In the genomic region with DNA sequence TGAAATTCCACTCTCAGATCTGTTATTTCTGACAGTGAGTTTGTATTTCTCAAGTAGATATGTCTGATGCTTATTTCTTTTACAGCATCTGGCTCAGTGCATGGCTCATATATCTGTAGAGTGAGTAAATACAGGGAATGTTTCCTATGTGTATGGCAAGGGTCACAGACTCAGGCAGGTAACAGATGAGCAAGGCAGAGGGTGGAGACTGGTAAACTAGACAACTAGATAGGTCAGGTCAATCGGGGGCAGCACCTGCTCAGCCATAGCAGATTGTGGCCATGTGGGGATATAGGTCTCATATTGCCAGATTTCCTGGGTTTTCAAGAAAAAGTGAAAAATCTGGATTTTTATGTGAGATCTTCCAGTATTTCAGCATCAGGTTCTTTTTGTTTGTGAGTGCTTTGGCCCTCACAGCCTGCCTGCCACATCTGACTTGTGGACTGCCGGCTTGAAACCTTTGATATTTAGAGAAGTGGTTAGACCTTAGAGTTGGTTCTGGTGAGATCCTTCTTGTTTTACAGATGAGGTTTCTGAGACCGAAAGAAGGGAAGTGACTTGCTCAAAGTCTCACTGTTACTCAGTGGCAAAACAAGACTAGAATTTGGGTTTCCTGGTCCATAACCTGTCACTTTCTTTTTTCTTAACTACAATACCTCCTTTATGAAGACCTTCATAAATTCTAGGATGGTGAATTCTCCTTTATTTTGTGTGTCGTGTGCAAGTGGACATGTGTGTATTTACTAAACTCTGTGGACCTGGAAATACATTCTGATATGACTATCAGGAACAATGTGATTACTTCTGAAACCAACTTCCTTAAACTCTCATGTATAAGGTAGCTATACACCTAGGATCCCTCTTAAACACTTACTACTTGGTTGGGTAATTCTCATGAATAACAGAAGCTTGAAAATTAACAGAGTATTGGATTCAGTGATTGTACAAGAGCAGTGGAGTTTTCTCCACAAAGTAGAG, we compare ENCODE assay signal across 11 cellular contexts. TPM values are rescaled to one million over a fixed set of nuclear protein-coding genes. Genes with fewer than 3 reads are reported as not detected.
DNase-seq lines count a peak whose midpoint lies in the region; ATAC-seq and TF ChIP-seq lines count a peak whose summit lies in the region.
"Had no signal": no experiment of that assay in that cellular context is flagged by ENCODE, and none has a peak within 500 bp of the region (broad histone marks: within the 10 kb centered on the region; RNA-seq: fewer than 3 reads in every experiment).

No MANE protein-coding gene starts in this region.

- H3K27me3 ChIP-seq in breast epithelium, result no peaks in the 10 kb centered on the region

- H3K36me3 ChIP-seq in breast epithelium, result no peaks in the 10 kb centered on the region

- no peaks in the 10 kb centered on the region for H3K27me3 Mint-ChIP-seq in activated T-helper 17 cell treated with anti-CD3 and anti-CD28 coated beads, Interleukin-2, amount 50 U/mL, for 72 hours
- H3K27me3 Mint-ChIP-seq in Calu3 (ENCODE audit: unreplicated experiment), result no peaks in the 10 kb centered on the region
- H3K27me3 Mint-ChIP-seq: brain had no signal

- peak overlapping the region; percentile 37 for H3K4me3 Mint-ChIP-seq in activated T-helper 17 cell treated with anti-CD3 and anti-CD28 coated beads, Interleukin-2, amount 50 U/mL, for 72 hours
- no peak overlapping the region for H3K4me3 Mint-ChIP-seq in Calu3 (ENCODE audit: low read depth, unreplicated experiment)
- H3K4me3 Mint-ChIP-seq: brain had no signal

- H3K9me3 Mint-ChIP-seq in activated T-helper 17 cell treated with anti-CD3 and anti-CD28 coated beads, Interleukin-2, amount 50 U/mL, for 72 hours, result no peaks in the 10 kb centered on the region
- H3K9me3 Mint-ChIP-seq in Calu3 (ENCODE audit: low read depth, unreplicated experiment), result no peaks in the 10 kb centered on the region
- H3K9me3 Mint-ChIP-seq: brain had no signal

- peaks cover 19% of the 10 kb centered on the region for H3K36me3 Mint-ChIP-seq in activated T-helper 17 cell treated with anti-CD3 and anti-CD28 coated beads, Interleukin-2, amount 50 U/mL, for 72 hours (ENCODE audit: low read depth)
- no peaks in the 10 kb centered on the region for H3K36me3 Mint-ChIP-seq in Calu3 (ENCODE audit: insufficient read depth, unreplicated experiment)

- peak overlapping the region; percentile 61 for H3K27ac Mint-ChIP-seq in activated T-helper 17 cell treated with anti-CD3 and anti-CD28 coated beads, Interleukin-2, amount 50 U/mL, for 72 hours
- H3K27ac Mint-ChIP-seq in Calu3 (ENCODE audit: unreplicated experiment), result no peak overlapping the region

- peaks cover 33% of the 10 kb centered on the region for H3K4me1 Mint-ChIP-seq in activated T-helper 17 cell treated with anti-CD3 and anti-CD28 coated beads, Interleukin-2, amount 50 U/mL, for 72 hours
- H3K4me1 Mint-ChIP-seq in Calu3 (ENCODE audit: low read depth, unreplicated experiment), result no peaks in the 10 kb centered on the region

- no peak for TF ChIP-seq POLR2A in breast epithelium (IDR thresholded peaks at IDR 0.05)

- no peaks in the 10 kb centered on the region for H3K9me3 ChIP-seq in breast epithelium

- TF ChIP-seq CTCF in GM10248 (IDR thresholded peaks at IDR 0.05; ENCODE audit: control extremely low read depth, extremely low read depth, low read depth, missing control alignments) (no peak), breast epithelium (IDR thresholded peaks at IDR 0.05) (no peak), Calu3 (IDR thresholded peaks at IDR 0.05; ENCODE audit: unreplicated experiment) (no peak)

- H3K4me3 ChIP-seq in breast epithelium, result no peak overlapping the region

- intact Hi-C loops in breast epithelium (cut with DNase I; ENCODE audit: low total_unique reads), result no loop called here
- intact Hi-C loops in Calu3 (cut with micrococcal nuclease; ENCODE audit: unreplicated experiment), result no loop called here
- intact Hi-C loops in posterior cingulate gyrus (cut with DNase I), result no loop called here

- DNase-seq in GM10248 (ENCODE audit: extremely low spot score) (peak; percentile 57), breast epithelium (ENCODE audit: low spot score in 2 of 2) (no peak), Calu3 (no peak), DMS153 (lab: John Stamatoyannopoulos, UW) (no peak), posterior cingulate gyrus (no peak)
- DNase-seq: NK-92 treated with Interleukin-12 subunit alpha and Interleukin-12 subunit beta, amount 100 ng/mL, for 24 hours had no signal

- ATAC-seq in GM19468 (IDR thresholded peaks at IDR 0.05; ENCODE audit: extremely low read depth, unreplicated experiment) (peak; percentile 19), HG03432 (IDR thresholded peaks at IDR 0.05; ENCODE audit: unreplicated experiment) (peak; percentile 81)
- ATAC-seq in activated T-helper 17 cell treated with anti-CD3 and anti-CD28 coated beads, Interleukin-2, amount 50 U/mL, for 72 hours (replicated peaks), result peak; percentile 83
- ATAC-seq: left lobe of liver had no signal

- CTCF ChIA-PET in GM10248 (lab: Yijun Ruan, JAX), result interaction anchor here (0.7 to 7.1 kb wide), 4 partner anchors 12 to 230 kb away, joined by 3 to 66 read pairs (median 4); partner anchors contain the start of gene LTBP2
- CTCF ChIA-PET in Calu3 (lab: Charles Lee), result no interaction called here

- POLR2A ChIA-PET in GM10248 (lab: Yijun Ruan, JAX), result no interaction called here

- H3K27ac ChIP-seq in breast epithelium, result no peak overlapping the region

- no TSS peak for BruUV-seq in Calu3 (replicated peaks; lab: Mats Ljungman, UMichigan)

- no peaks in the 10 kb centered on the region for H3K4me1 ChIP-seq in breast epithelium

RNA-seq across cellular contexts. Expression of gene PROX2, which starts 34.4 kb away (rescaled TPM):
- total RNA-seq in activated T-helper 17 cell treated with anti-CD3 and anti-CD28 coated beads, Interleukin-2, amount 50 U/mL, for 72 hours, result under 1 TPM; 0.71 TPM
- total RNA-seq in breast epithelium (not detected), Calu3 (2022) (not detected in 2 replicates)
- total RNA-seq: left lobe of liver had no signal

RNA-seq across cellular contexts. Expression of gene DLST, which starts 40.2 kb away (rescaled TPM):
- total RNA-seq in activated T-helper 17 cell treated with anti-CD3 and anti-CD28 coated beads, Interleukin-2, amount 50 U/mL, for 72 hours, result 100 to 1,000 TPM; 102 to 132 TPM
- total RNA-seq in breast epithelium (100 to 1,000 TPM in 1 of 3 donors, 10 to 100 TPM in 2; 73.4 to 104 (median 76.1) TPM), Calu3 (2022) (84.2 and 89.1 TPM in 2 replicates)

Comparison
In these comparisons a context has a peak if more than half of its experiments do, and no peak if none do; other contexts are left out.
1. ATAC-seq: peak in every context shown above with its lines; median percentile 83 in activated T-helper 17 cell treated with anti-CD3 and anti-CD28 coated beads, Interleukin-2, amount 50 U/mL, for 72 hours; 81 in HG03432; 19 in GM19468.